9 cellular contexts compared by ENCODE assay signal in the genomic region with DNA sequence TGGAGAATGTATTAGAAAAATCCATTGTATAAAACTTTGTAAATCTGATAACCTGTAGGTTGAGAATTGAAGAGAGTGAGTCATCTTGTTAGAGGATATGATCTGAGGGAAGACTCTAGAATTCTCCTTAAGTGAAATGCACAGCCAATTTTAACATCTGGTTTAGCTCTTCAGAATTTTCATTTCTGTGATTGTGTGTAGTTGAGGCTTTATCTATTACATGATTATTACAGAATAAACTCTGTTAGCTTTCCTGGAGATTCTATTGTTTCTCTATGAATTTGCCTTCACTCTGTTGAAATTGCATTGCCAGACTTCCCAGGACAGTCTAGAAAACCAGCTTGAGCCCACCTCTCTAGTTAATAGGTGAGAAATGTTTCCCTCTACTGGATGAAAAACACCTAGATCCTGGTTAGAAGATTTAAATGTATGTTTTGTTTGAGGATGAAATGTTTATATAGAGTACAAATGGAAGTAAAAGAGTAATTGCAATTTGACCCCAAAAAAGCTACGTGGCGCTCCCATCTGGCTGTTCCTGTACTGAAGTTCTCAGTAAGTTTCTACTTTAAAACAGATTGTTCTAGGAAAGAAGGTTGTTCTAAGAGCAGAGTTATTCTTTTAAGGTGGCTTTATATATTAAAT. TPM values are rescaled to one million over a fixed set of nuclear protein-coding genes. Genes with fewer than 3 reads are reported as not detected.
DNase-seq lines count a peak whose midpoint lies in the region; ATAC-seq lines count a peak whose summit lies in the region.
"Had no signal": no experiment of that assay in that cellular context is flagged by ENCODE, and none has a peak within 500 bp of the region (broad histone marks: within the 10 kb centered on the region; RNA-seq: fewer than 3 reads in every experiment).

No MANE protein-coding gene starts in this region.

- no peaks in the 10 kb centered on the region for H3K27me3 ChIP-seq in naive thymus-derived CD4-positive, alpha-beta T cell (ENCODE audit: control insufficient read depth in 2 of 2, insufficient read depth in 2 of 2, low read length in 2 of 2)

- H3K9me3 Mint-ChIP-seq in activated T-cell treated with anti-CD3 and anti-CD28 coated beads, Interleukin-2, amount 50 U/mL, for 24 hours = no peaks in the 10 kb centered on the region
- H3K9me3 Mint-ChIP-seq in naive thymus-derived CD4-positive, alpha-beta T cell = no peaks in the 10 kb centered on the region

- H3K4me3 ChIP-seq in naive thymus-derived CD4-positive, alpha-beta T cell (ENCODE audit: low read length) = peak overlapping the region; percentile 22

- intact Hi-C loops in naive thymus-derived CD4-positive, alpha-beta T cell (cut with micrococcal nuclease) = loop anchor here (1.0 to 5.0 kb wide), 5 partner anchors 282 to 595 kb away; no protein-coding TSS in a partner anchor

- POLR2A ChIA-PET in naive thymus-derived CD4-positive, alpha-beta T cell (lab: Charles Lee) = interaction anchor here (0.7 to 1.7 kb wide), 2 partner anchors 136 to 451 kb away, joined by 3 to 5 read pairs; partner anchors contain the start of gene EEA1

- no peaks in the 10 kb centered on the region for H3K9me3 ChIP-seq in naive thymus-derived CD4-positive, alpha-beta T cell (ENCODE audit: control insufficient read depth in 2 of 3, low read length in 3 of 3)

- ATAC-seq in naive thymus-derived CD4-positive, alpha-beta T cell = no peak
- ATAC-seq in HG02623 (IDR thresholded peaks at IDR 0.05; ENCODE audit: unreplicated experiment) = no peak
- no peak for ATAC-seq in GM21381 (IDR thresholded peaks at IDR 0.05; ENCODE audit: unreplicated experiment)
- ATAC-seq: left colon had no signal

- peaks cover 54% of the 10 kb centered on the region for H3K4me1 Mint-ChIP-seq in activated T-cell treated with anti-CD3 and anti-CD28 coated beads, Interleukin-2, amount 50 U/mL, for 24 hours (ENCODE audit: low read depth)
- H3K4me1 Mint-ChIP-seq in naive thymus-derived CD4-positive, alpha-beta T cell = peaks cover 49 to 75% (median 66%) of the 10 kb centered on the region in 7 donors

- peaks cover 22 to 24% of the 10 kb centered on the region in 2 donors for H3K4me1 ChIP-seq in naive thymus-derived CD4-positive, alpha-beta T cell (ENCODE audit: control insufficient read depth in 2 of 2, insufficient read depth in 2 of 2, low read length in 2 of 2)

- peaks cover 62% of the 10 kb centered on the region for H3K36me3 Mint-ChIP-seq in activated T-cell treated with anti-CD3 and anti-CD28 coated beads, Interleukin-2, amount 50 U/mL, for 24 hours (ENCODE audit: low read depth)
- H3K36me3 Mint-ChIP-seq in naive thymus-derived CD4-positive, alpha-beta T cell = peaks cover 0 to 15% (median 8%) of the 10 kb centered on the region in 5 donors

- H3K27ac ChIP-seq in naive thymus-derived CD4-positive, alpha-beta T cell (ENCODE audit: low read depth, low read length) = peak overlapping the region; percentile 94

- DNase-seq in activated T-cell treated with anti-CD3 and anti-CD28 coated beads, Interleukin-2, amount 50 U/mL, for 24 hours = no peak
- no peak for DNase-seq in activated T-cell treated with anti-CD3 and anti-CD28 coated beads, Interleukin-2, amount 50 U/mL, for 1 hour
- DNase-seq in NCI-H69 (lab: John Stamatoyannopoulos, UW) (peak; percentile 69), cerebellar cortex (ENCODE audit: low spot score) (peak; percentile 34), SHP77 (lab: John Stamatoyannopoulos, UW) (no peak)
- DNase-seq in naive thymus-derived CD4-positive, alpha-beta T cell = peak in 2 of 9 donors; percentile 12 to 28

- peak overlapping the region; percentile 99 for H3K27ac Mint-ChIP-seq in activated T-cell treated with anti-CD3 and anti-CD28 coated beads, Interleukin-2, amount 50 U/mL, for 24 hours
- H3K27ac Mint-ChIP-seq in naive thymus-derived CD4-positive, alpha-beta T cell = peak overlapping the region; percentile 24 to 100 (median 96)

- CTCF ChIA-PET in naive thymus-derived CD4-positive, alpha-beta T cell (lab: Charles Lee) = interaction anchor here (0.6 to 1.8 kb wide), 11 partner anchors 15 to 597 kb away, joined by 3 to 7 read pairs (median 3); partner anchors contain the start of genes EEA1 and UBE2N

- peak overlapping the region; percentile 98 for H3K4me3 Mint-ChIP-seq in activated T-cell treated with anti-CD3 and anti-CD28 coated beads, Interleukin-2, amount 50 U/mL, for 24 hours
- H3K4me3 Mint-ChIP-seq in naive thymus-derived CD4-positive, alpha-beta T cell = peak overlapping the region; percentile 98 to 100 (median 99)

- H3K36me3 ChIP-seq in naive thymus-derived CD4-positive, alpha-beta T cell (ENCODE audit: control insufficient read depth in 2 of 3, insufficient read depth in 3 of 3, low read length in 3 of 3) = peaks cover 0 to 7% (median 0%) of the 10 kb centered on the region in 3 experiments

- H3K27me3 Mint-ChIP-seq in activated T-cell treated with anti-CD3 and anti-CD28 coated beads, Interleukin-2, amount 50 U/mL, for 24 hours = no peaks in the 10 kb centered on the region
- no peaks in the 10 kb centered on the region for H3K27me3 Mint-ChIP-seq in naive thymus-derived CD4-positive, alpha-beta T cell

RNA-seq across cellular contexts. Expression of gene NUDT4, which starts 2.9 kb away (rescaled TPM):
- total RNA-seq in naive thymus-derived CD4-positive, alpha-beta T cell = 10 to 100 TPM; 43.3 to 85.1 (median 51.2) TPM
- polyA plus RNA-seq in naive thymus-derived CD4-positive, alpha-beta T cell = 10 to 100 TPM; 37.1 to 56.4 TPM

Comparison
In these comparisons a context has a peak if more than half of its experiments do, and no peak if none do; other contexts are left out.
1. DNase-seq: peak in NCI-H69 (single experiment) and cerebellar cortex (single experiment); none in activated T-cell treated with anti-CD3 and anti-CD28 coated beads, Interleukin-2, amount 50 U/mL, for 24 hours (single experiment), activated T-cell treated with anti-CD3 and anti-CD28 coated beads, Interleukin-2, amount 50 U/mL, for 1 hour (single experiment) and SHP77 (0 of 2).